17 cellular contexts compared by ENCODE assay signal in the genomic region with DNA sequence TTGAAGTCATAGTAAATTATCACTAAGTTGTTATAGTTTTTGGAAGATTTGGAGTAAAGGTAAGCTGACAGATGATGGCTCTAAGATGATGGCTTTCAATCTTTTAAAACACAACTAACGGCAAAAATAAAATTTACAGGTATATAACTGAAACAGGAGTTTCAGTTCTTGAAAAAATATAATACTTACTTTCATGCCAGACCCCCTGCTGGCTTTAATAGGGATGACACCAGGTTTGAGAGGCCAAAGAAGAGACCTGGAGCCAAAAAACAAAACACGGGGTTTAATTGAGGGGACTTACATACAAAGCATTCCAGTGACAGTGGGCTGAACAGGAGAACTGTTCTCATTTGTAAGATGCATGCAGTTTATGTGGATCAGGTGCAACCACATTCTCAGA.
DNase-seq lines count a peak whose midpoint lies in the region; ATAC-seq, FAIRE-seq and TF ChIP-seq lines count a peak whose summit lies in the region.
"Had no signal": no experiment of that assay in that cellular context is flagged by ENCODE, and none has a peak within 500 bp of the region (broad histone marks: within the 10 kb centered on the region; RNA-seq: fewer than 3 reads in every experiment).

No MANE protein-coding gene starts in this region.

- FAIRE-seq in H54 (lab: Jason Lieb, UNC), result peak; percentile 43
- FAIRE-seq: GM12892 had no signal

- DNase-seq in DND-41 (no peak), H54 (ENCODE audit: insufficient read length, low spot score) (no peak), iris pigment epithelial cell (ENCODE audit: low read depth) (peak; percentile 2), NCI-H2196 treated with DMSO at 0.1 percent for 48 hours (lab: John Stamatoyannopoulos, UW; ENCODE audit: unreplicated experiment) (no peak)
- DNase-seq in activated naive CD4-positive, alpha-beta T cell treated with anti-CD3 and anti-CD28 coated beads, Interleukin-2, amount 50 U/mL, for 72 hours (ENCODE audit: low spot score in 2 of 2), result no peak
- DNase-seq in activated effector memory CD4-positive, alpha-beta T cell treated with anti-CD3 and anti-CD28 coated beads, Interleukin-2, amount 50 U/mL, for 16 hours, result no peak
- DNase-seq: activated CD4-positive, alpha-beta T cell treated with anti-CD3 and anti-CD28 coated beads, Interleukin-2, amount 50 U/mL, for 1 hour; immature natural killer cell; NCI-H2081; nucleus accumbens; Right ventricle myocardium superior had no signal

- H3F3A ChIP-seq in OCI-LY1 (ENCODE audit: insufficient read depth, low read length), result no peaks in the 10 kb centered on the region

- H3K79me2 ChIP-seq in DND-41 (ENCODE audit: insufficient read depth, low read length), result no peaks in the 10 kb centered on the region
- no peaks in the 10 kb centered on the region for H3K79me2 ChIP-seq in OCI-LY1 (ENCODE audit: insufficient read depth, low read length)

- H3K27ac Mint-ChIP-seq in activated naive CD4-positive, alpha-beta T cell treated with anti-CD3 and anti-CD28 coated beads, Interleukin-2, amount 50 U/mL, for 72 hours, result no peak overlapping the region
- H3K27ac Mint-ChIP-seq: immature natural killer cell had no signal

- H3K4me1 ChIP-seq in DND-41 (ENCODE audit: insufficient read depth, low read length), result no peaks in the 10 kb centered on the region
- H3K4me1 ChIP-seq in OCI-LY1 (ENCODE audit: insufficient read depth, low read length, severe bottlenecking), result peaks cover 22% of the 10 kb centered on the region
- H3K4me1 ChIP-seq: BLaER1 had no signal

- no peak for ATAC-seq in DND-41 (ENCODE audit: insufficient read depth, low read depth)
- ATAC-seq in activated naive CD4-positive, alpha-beta T cell treated with anti-CD3 and anti-CD28 coated beads, Interleukin-2, amount 50 U/mL, for 72 hours, result no peak
- ATAC-seq in HG03108 (IDR thresholded peaks at IDR 0.05; ENCODE audit: unreplicated experiment), result no peak

- H3K9me3 ChIP-seq in DND-41 (ENCODE audit: insufficient read depth, low read length, severe bottlenecking), result no peaks in the 10 kb centered on the region
- no peaks in the 10 kb centered on the region for H3K9me3 ChIP-seq in OCI-LY1 (ENCODE audit: low read length)
- H3K9me3 ChIP-seq: BLaER1 had no signal

- H3K4me2 ChIP-seq in DND-41 (ENCODE audit: insufficient read depth, low read length) (no peak overlapping the region), OCI-LY1 (ENCODE audit: low read length) (0 out of 2 replicates have a peak overlapping the region, but pooled peaks have one; percentile 9)
- H3K4me2 ChIP-seq: BLaER1 had no signal

- H3K4me3 ChIP-seq in DND-41 (ENCODE audit: low read depth in 1 of 2, low read length in 2 of 2) (no peak overlapping the region), OCI-LY1 (ENCODE audit: low read depth, low read length, poor library complexity, severe bottlenecking) (no peak overlapping the region)
- H3K4me3 ChIP-seq: BLaER1 had no signal

- H3K27ac ChIP-seq in DND-41 (ENCODE audit: low read length), result no peak overlapping the region
- no peak overlapping the region for H3K27ac ChIP-seq in OCI-LY1 (ENCODE audit: low read depth, low read length, poor library complexity, severe bottlenecking)
- H3K27ac ChIP-seq: BLaER1, epithelial cell of prostate, HL-60 had no signal

- no peaks in the 10 kb centered on the region for H3K27me3 ChIP-seq in DND-41 (ENCODE audit: insufficient read depth, low read length, poor library complexity)
- H3K27me3 ChIP-seq in OCI-LY1 (ENCODE audit: insufficient read depth, low read length), result no peaks in the 10 kb centered on the region
- H3K27me3 ChIP-seq: BLaER1 had no signal

- H3K9me2 ChIP-seq in OCI-LY1 (ENCODE audit: low read depth, low read length), result no peaks in the 10 kb centered on the region

- H4K20me1 ChIP-seq in DND-41 (ENCODE audit: insufficient read depth, low read length) (no peaks in the 10 kb centered on the region), OCI-LY1 (ENCODE audit: insufficient read depth, low read length) (no peaks in the 10 kb centered on the region)
- H4K20me1 ChIP-seq: BLaER1 had no signal

- no peak for TF ChIP-seq POLR2A in H54 (IDR thresholded peaks at IDR 0.05; ENCODE audit: low read depth, low read length)

- no peaks in the 10 kb centered on the region for H3K36me3 ChIP-seq in DND-41 (ENCODE audit: insufficient read depth, low read length)
- no peaks in the 10 kb centered on the region for H3K36me3 ChIP-seq in OCI-LY1 (ENCODE audit: insufficient read depth, low read length)
- H3K36me3 ChIP-seq: BLaER1 had no signal

- H3K36me3 Mint-ChIP-seq in activated naive CD4-positive, alpha-beta T cell treated with anti-CD3 and anti-CD28 coated beads, Interleukin-2, amount 50 U/mL, for 72 hours, result no peaks in the 10 kb centered on the region
- H3K36me3 Mint-ChIP-seq: immature natural killer cell had no signal

- TF ChIP-seq CTCF in DND-41 (IDR thresholded peaks at IDR 0.05; ENCODE audit: borderline replicate concordance, extremely low read depth, low read length, poor library complexity, severe bottlenecking) (peak; percentile 30), OCI-LY1 (IDR thresholded peaks at IDR 0.05; ENCODE audit: low read length) (peak; percentile 57)

- H2AFZ ChIP-seq in DND-41 (ENCODE audit: low read depth, low read length), result no peak overlapping the region
- peak overlapping the region; percentile 48; the same call in 1 of the 2 replicates for H2AFZ ChIP-seq in OCI-LY1 (ENCODE audit: low read length)

- H3K9ac ChIP-seq in DND-41 (ENCODE audit: low read depth, low read length) (no peak overlapping the region), OCI-LY1 (ENCODE audit: low read length) (no peak overlapping the region)
- H3K9ac ChIP-seq: BLaER1 had no signal

- H3K9me3 Mint-ChIP-seq in activated naive CD4-positive, alpha-beta T cell treated with anti-CD3 and anti-CD28 coated beads, Interleukin-2, amount 50 U/mL, for 72 hours, result peaks cover 4 to 5% of the 10 kb centered on the region in 2 donors
